ENCODE assay signal across 8 cellular contexts in genomic region chr20:62837790-62838458, GRCh38. TPM values are rescaled to one million over a fixed set of nuclear protein-coding genes. Genes with fewer than 3 reads are reported as not detected.
A peak's percentile ranks its signal among the peaks of the same experiment; 100 is the strongest.
DNase-seq lines count a peak whose midpoint lies in the region; TF ChIP-seq lines count a peak whose summit lies in the region.

No MANE protein-coding gene starts in this region.

- DNase-seq in AG08395 (ENCODE audit: low spot score), result peak; percentile 34
- DNase-seq in GM20000 (ENCODE audit: low spot score), result peak; percentile 68
- DNase-seq in NCI-H1092 (lab: John Stamatoyannopoulos, UW), result peak; percentile 33
- peak; percentile 35 for DNase-seq in dermis blood vessel endothelial cell
- DNase-seq in iPS-NIHi11 (ENCODE audit: low spot score), result no peak
- DNase-seq in activated CD4-positive, alpha-beta T cell treated with anti-CD3 and anti-CD28 coated beads, Interleukin-2, amount 10 ng/mL, durations not matched to agents 24 days and 14 days, result no peak
- DNase-seq in activated CD4-positive, alpha-beta memory T cell treated with anti-CD3 and anti-CD28 coated beads, Interleukin-2, amount 10 ng/mL, durations not matched to agents 7 days and 5 days, result no peak
- DNase-seq in stimulated activated naive CD4-positive, alpha-beta T cell (lab: John Stamatoyannopoulos, UW), result no peak

- H3K4me1 Mint-ChIP-seq in activated CD4-positive, alpha-beta T cell treated with anti-CD3 and anti-CD28 coated beads, Interleukin-2, amount 10 ng/mL, durations not matched to agents 24 days and 14 days, result peaks cover under 1% of the 10 kb centered on the region
- H3K4me1 Mint-ChIP-seq in activated CD4-positive, alpha-beta memory T cell treated with anti-CD3 and anti-CD28 coated beads, Interleukin-2, amount 10 ng/mL, durations not matched to agents 7 days and 5 days, result no peaks in the 10 kb centered on the region

- POLR2A ChIA-PET in activated CD4-positive, alpha-beta memory T cell treated with anti-CD3 and anti-CD28 coated beads, Interleukin-2, amount 10 ng/mL, durations not matched to agents 7 days and 5 days (lab: Charles Lee), result interaction anchor here (0.7 kb wide), 1 partner anchor 54 kb away, joined by 3 read pairs; no protein-coding TSS in a partner anchor

- TF ChIP-seq CTCF in GM20000 (IDR thresholded peaks at IDR 0.05; ENCODE audit: extremely low read depth, missing control alignments), result no peak

- CTCF ChIA-PET in activated CD4-positive, alpha-beta memory T cell treated with anti-CD3 and anti-CD28 coated beads, Interleukin-2, amount 10 ng/mL, durations not matched to agents 7 days and 5 days (lab: Charles Lee), result no interaction called here

- H3K27me3 Mint-ChIP-seq in activated CD4-positive, alpha-beta T cell treated with anti-CD3 and anti-CD28 coated beads, Interleukin-2, amount 10 ng/mL, durations not matched to agents 24 days and 14 days, result no peaks in the 10 kb centered on the region
- peaks cover 4% of the 10 kb centered on the region for H3K27me3 Mint-ChIP-seq in activated CD4-positive, alpha-beta memory T cell treated with anti-CD3 and anti-CD28 coated beads, Interleukin-2, amount 10 ng/mL, durations not matched to agents 7 days and 5 days

- H3K9me3 Mint-ChIP-seq in activated CD4-positive, alpha-beta T cell treated with anti-CD3 and anti-CD28 coated beads, Interleukin-2, amount 10 ng/mL, durations not matched to agents 24 days and 14 days, result no peaks in the 10 kb centered on the region
- no peaks in the 10 kb centered on the region for H3K9me3 Mint-ChIP-seq in activated CD4-positive, alpha-beta memory T cell treated with anti-CD3 and anti-CD28 coated beads, Interleukin-2, amount 10 ng/mL, durations not matched to agents 7 days and 5 days

- no peak overlapping the region for H3K27ac Mint-ChIP-seq in activated CD4-positive, alpha-beta T cell treated with anti-CD3 and anti-CD28 coated beads, Interleukin-2, amount 10 ng/mL, durations not matched to agents 24 days and 14 days
- H3K27ac Mint-ChIP-seq in activated CD4-positive, alpha-beta memory T cell treated with anti-CD3 and anti-CD28 coated beads, Interleukin-2, amount 10 ng/mL, durations not matched to agents 7 days and 5 days, result no peak overlapping the region

- intact Hi-C loops in activated CD4-positive, alpha-beta T cell treated with anti-CD3 and anti-CD28 coated beads, Interleukin-2, amount 10 ng/mL, durations not matched to agents 24 days and 14 days (cut with micrococcal nuclease), result no loop called here

- no peaks in the 10 kb centered on the region for H3K36me3 Mint-ChIP-seq in activated CD4-positive, alpha-beta T cell treated with anti-CD3 and anti-CD28 coated beads, Interleukin-2, amount 10 ng/mL, durations not matched to agents 24 days and 14 days (ENCODE audit: low read depth)
- no peaks in the 10 kb centered on the region for H3K36me3 Mint-ChIP-seq in activated CD4-positive, alpha-beta memory T cell treated with anti-CD3 and anti-CD28 coated beads, Interleukin-2, amount 10 ng/mL, durations not matched to agents 7 days and 5 days (ENCODE audit: low read depth)

- H3K4me3 Mint-ChIP-seq in activated CD4-positive, alpha-beta T cell treated with anti-CD3 and anti-CD28 coated beads, Interleukin-2, amount 10 ng/mL, durations not matched to agents 24 days and 14 days, result no peak overlapping the region
- H3K4me3 Mint-ChIP-seq in activated CD4-positive, alpha-beta memory T cell treated with anti-CD3 and anti-CD28 coated beads, Interleukin-2, amount 10 ng/mL, durations not matched to agents 7 days and 5 days, result no peak overlapping the region

RNA-seq across cellular contexts. Expression of gene COL9A3, which starts 21.1 kb away (rescaled TPM):
- 1.3 and 1.9 TPM in 2 replicates for total RNA-seq in dermis blood vessel endothelial cell
- total RNA-seq in activated CD4-positive, alpha-beta T cell treated with anti-CD3 and anti-CD28 coated beads, Interleukin-2, amount 10 ng/mL, durations not matched to agents 24 days and 14 days, result 0.47 TPM in 1 of 2 replicates, not detected in the other
- not detected for total RNA-seq in activated CD4-positive, alpha-beta memory T cell treated with anti-CD3 and anti-CD28 coated beads, Interleukin-2, amount 10 ng/mL, durations not matched to agents 7 days and 5 days

RNA-seq across cellular contexts. Expression of gene TCFL5, which starts 23.7 kb away (rescaled TPM):
- 14.1 and 14.8 TPM in 2 replicates for total RNA-seq in dermis blood vessel endothelial cell
- total RNA-seq in activated CD4-positive, alpha-beta T cell treated with anti-CD3 and anti-CD28 coated beads, Interleukin-2, amount 10 ng/mL, durations not matched to agents 24 days and 14 days, result 5.8 and 6.2 TPM in 2 replicates
- total RNA-seq in activated CD4-positive, alpha-beta memory T cell treated with anti-CD3 and anti-CD28 coated beads, Interleukin-2, amount 10 ng/mL, durations not matched to agents 7 days and 5 days, result 1 to 10 TPM; 6.0 to 6.2 TPM

RNA-seq across cellular contexts. Expression of gene OGFR, which starts 33.3 kb away (rescaled TPM):
- total RNA-seq in dermis blood vessel endothelial cell, result 48.8 and 58.4 TPM in 2 replicates
- total RNA-seq in activated CD4-positive, alpha-beta T cell treated with anti-CD3 and anti-CD28 coated beads, Interleukin-2, amount 10 ng/mL, durations not matched to agents 24 days and 14 days, result 49.1 and 54.6 TPM in 2 replicates
- total RNA-seq in activated CD4-positive, alpha-beta memory T cell treated with anti-CD3 and anti-CD28 coated beads, Interleukin-2, amount 10 ng/mL, durations not matched to agents 7 days and 5 days, result 10 to 100 TPM; 71.1 to 73.4 TPM

RNA-seq across cellular contexts. Expression of gene MRGBP, which starts 41.7 kb away (rescaled TPM):
- 18.5 and 19.5 TPM in 2 replicates for total RNA-seq in dermis blood vessel endothelial cell
- total RNA-seq in activated CD4-positive, alpha-beta T cell treated with anti-CD3 and anti-CD28 coated beads, Interleukin-2, amount 10 ng/mL, durations not matched to agents 24 days and 14 days, result 19.4 and 19.6 TPM in 2 replicates
- 10 to 100 TPM; 14.9 to 15.8 TPM for total RNA-seq in activated CD4-positive, alpha-beta memory T cell treated with anti-CD3 and anti-CD28 coated beads, Interleukin-2, amount 10 ng/mL, durations not matched to agents 7 days and 5 days

Comparison
In these comparisons a context has a peak if more than half of its experiments do, and no peak if none do; other contexts are left out.
1. DNase-seq: peak in AG08395 (single experiment), GM20000 (single experiment), NCI-H1092 (single experiment) and dermis blood vessel endothelial cell (single experiment); none in iPS-NIHi11 (single experiment), activated CD4-positive, alpha-beta T cell treated with anti-CD3 and anti-CD28 coated beads, Interleukin-2, amount 10 ng/mL, durations not matched to agents 24 days and 14 days (single experiment), activated CD4-positive, alpha-beta memory T cell treated with anti-CD3 and anti-CD28 coated beads, Interleukin-2, amount 10 ng/mL, durations not matched to agents 7 days and 5 days (single experiment) and stimulated activated naive CD4-positive, alpha-beta T cell (0 of 6).